ENCODE assay signal across 15 cellular contexts in the genomic region with DNA sequence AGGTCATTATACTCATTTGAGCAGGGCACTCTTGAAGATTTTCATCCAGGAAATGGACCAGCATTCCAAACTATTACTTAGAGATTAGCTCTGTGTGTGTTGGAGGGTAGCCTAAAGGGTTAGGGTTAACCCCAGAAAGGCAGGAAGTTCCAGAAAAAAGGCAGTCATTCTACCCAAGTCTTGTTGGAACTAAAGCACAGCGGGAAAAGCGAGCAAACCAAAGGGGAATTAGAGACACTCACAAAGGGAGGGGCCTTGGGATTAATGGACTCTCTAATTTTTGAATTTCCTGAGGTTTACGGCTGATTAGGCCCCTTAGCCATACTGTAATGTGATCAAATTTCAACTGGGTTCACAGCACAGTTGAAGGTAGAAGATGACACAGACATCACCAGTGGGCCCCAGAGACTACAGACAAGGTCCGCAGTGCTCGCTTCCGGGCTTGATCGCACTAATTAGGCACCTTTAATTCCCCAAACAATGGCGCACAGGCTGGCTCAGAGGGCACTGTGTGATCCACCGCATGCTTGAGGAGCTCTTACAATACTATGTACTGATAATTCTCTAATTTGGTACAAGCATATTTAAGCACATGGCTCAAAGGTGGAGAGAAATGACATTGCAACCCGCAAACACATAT. TPM values are rescaled to one million over a fixed set of nuclear protein-coding genes. Genes with fewer than 3 reads are reported as not detected.
DNase-seq lines count a peak whose midpoint lies in the region; TF ChIP-seq lines count a peak whose summit lies in the region.
"Had no signal": no experiment of that assay in that cellular context is flagged by ENCODE, and none has a peak within 500 bp of the region (broad histone marks: within the 10 kb centered on the region; RNA-seq: fewer than 3 reads in every experiment).

No MANE protein-coding gene starts in this region.

- no peak for DNase-seq in activated CD4-positive, alpha-beta T cell treated with anti-CD3 and anti-CD28 coated beads, Interleukin-2, amount 10 ng/mL, durations not matched to agents 24 days and 14 days
- DNase-seq in activated CD4-positive, alpha-beta T cell treated with anti-CD3 and anti-CD28 coated beads for 4 hours: no peak
- DNase-seq in RPMI7951 (ENCODE audit: low read depth) (peak; percentile 43), fibroblast of the aortic adventitia (ENCODE audit: low read depth) (peak; percentile 82), spleen (no peak), SHP77 (lab: John Stamatoyannopoulos, UW) (no peak), substantia nigra (lab: John Stamatoyannopoulos, UW) (no peak), NCI-H526 treated with DMSO at 0.1 percent for 48 hours (lab: John Stamatoyannopoulos, UW) (no peak)
- DNase-seq: ACHN; activated naive CD4-positive, alpha-beta T cell; KBM-7; NCI-H510A; stimulated activated CD4-positive, alpha-beta T cell treated with anti-CD3 and anti-CD28 coated beads, Interleukin-2, amount 100 ng/mL, for 24 hours; T-helper 2 cell; upper lobe of left lung had no signal

- no peaks in the 10 kb centered on the region for H3K9me3 Mint-ChIP-seq in activated CD4-positive, alpha-beta T cell treated with anti-CD3 and anti-CD28 coated beads, Interleukin-2, amount 10 ng/mL, durations not matched to agents 24 days and 14 days

- 81 to 92% (median 87%) methylated on average over 10 of the region's 10 CpGs for WGBS in spleen, 5 donors

- peaks cover 64 to 100% (median 97%) of the 10 kb centered on the region in 6 donors for H3K4me1 ChIP-seq in spleen

- peaks cover 64% of the 10 kb centered on the region for H3K4me1 Mint-ChIP-seq in activated CD4-positive, alpha-beta T cell treated with anti-CD3 and anti-CD28 coated beads, Interleukin-2, amount 10 ng/mL, durations not matched to agents 24 days and 14 days

- intact Hi-C loops in activated CD4-positive, alpha-beta T cell treated with anti-CD3 and anti-CD28 coated beads, Interleukin-2, amount 10 ng/mL, durations not matched to agents 24 days and 14 days (cut with micrococcal nuclease): no loop called here
- intact Hi-C loops in spleen (cut with DNase I; ENCODE audit: low total_unique reads): no loop called here

- H3K4me3 ChIP-seq in fibroblast of the aortic adventitia (ENCODE audit: low read depth, low read length) (no peak overlapping the region), spleen (no peak overlapping the region)
- H3K4me3 ChIP-seq: upper lobe of left lung had no signal

- H3K27me3 ChIP-seq in spleen (replicated peaks in 1 of 7): no peaks in the 10 kb centered on the region
- H3K27me3 ChIP-seq: upper lobe of left lung had no signal

- H3K36me3 Mint-ChIP-seq in activated CD4-positive, alpha-beta T cell treated with anti-CD3 and anti-CD28 coated beads, Interleukin-2, amount 10 ng/mL, durations not matched to agents 24 days and 14 days (ENCODE audit: low read depth): peaks cover 14% of the 10 kb centered on the region

- H3K27ac Mint-ChIP-seq in activated CD4-positive, alpha-beta T cell treated with anti-CD3 and anti-CD28 coated beads, Interleukin-2, amount 10 ng/mL, durations not matched to agents 24 days and 14 days: peak overlapping the region; percentile 45

- no peak for TF ChIP-seq CTCF in fibroblast of the aortic adventitia (IDR thresholded peaks at IDR 0.05; ENCODE audit: insufficient read depth, low read length)
- no peak for TF ChIP-seq CTCF in spleen (IDR thresholded peaks at IDR 0.05 in 8 of 11, conservative IDR thresholded peaks at IDR 0.05 in 3 of 11)

- no peaks in the 10 kb centered on the region for H3K9me3 ChIP-seq in spleen
- H3K9me3 ChIP-seq: upper lobe of left lung had no signal

- H3K4me3 Mint-ChIP-seq in activated CD4-positive, alpha-beta T cell treated with anti-CD3 and anti-CD28 coated beads, Interleukin-2, amount 10 ng/mL, durations not matched to agents 24 days and 14 days: peak overlapping the region; percentile 5

- TF ChIP-seq POLR2A in spleen (IDR thresholded peaks at IDR 0.05): no peak

- H3K27me3 Mint-ChIP-seq in activated CD4-positive, alpha-beta T cell treated with anti-CD3 and anti-CD28 coated beads, Interleukin-2, amount 10 ng/mL, durations not matched to agents 24 days and 14 days: no peaks in the 10 kb centered on the region

- H3K27ac ChIP-seq in spleen: peak overlapping the region in 6 of 8 donors; percentile 0 to 87 (median 52)
- H3K27ac ChIP-seq in substantia nigra (ENCODE audit: low read depth, low read length, poor library complexity, severe bottlenecking): no peak overlapping the region

- H3K36me3 ChIP-seq in spleen: peaks cover 0 to 9% (median 0%) of the 10 kb centered on the region in 6 donors

RNA-seq across cellular contexts. Expression of a gene that starts 28.3 kb away (rescaled TPM):
- 291 and 297 TPM in 2 replicates for total RNA-seq in activated CD4-positive, alpha-beta T cell treated with anti-CD3 and anti-CD28 coated beads, Interleukin-2, amount 10 ng/mL, durations not matched to agents 24 days and 14 days
- 324 and 335 TPM in 2 replicates for total RNA-seq in RPMI7951 (2014; rRNA removed; shearing (Covaris generic))
- total RNA-seq in fibroblast of the aortic adventitia (ENCODE audit: low replicate concordance) (96.6 and 232 TPM in 2 replicates), spleen (100 to 1,000 TPM; 139 to 386 (median 302) TPM)
- polyA plus RNA-seq in spleen: 100 to 1,000 TPM; 221 to 281 (median 274) TPM

Comparison
In these comparisons a context has a peak if more than half of its experiments do, and no peak if none do; other contexts are left out.
1. DNase-seq: peak in RPMI7951 (single experiment) and fibroblast of the aortic adventitia (single experiment); none in activated CD4-positive, alpha-beta T cell treated with anti-CD3 and anti-CD28 coated beads, Interleukin-2, amount 10 ng/mL, durations not matched to agents 24 days and 14 days (single experiment), activated CD4-positive, alpha-beta T cell treated with anti-CD3 and anti-CD28 coated beads for 4 hours (0 of 2), spleen (single experiment), SHP77 (0 of 2), substantia nigra (0 of 49) and NCI-H526 treated with DMSO at 0.1 percent for 48 hours (single experiment).